Comparison of ENCODE assay signal across 17 cellular contexts in the genomic region with DNA sequence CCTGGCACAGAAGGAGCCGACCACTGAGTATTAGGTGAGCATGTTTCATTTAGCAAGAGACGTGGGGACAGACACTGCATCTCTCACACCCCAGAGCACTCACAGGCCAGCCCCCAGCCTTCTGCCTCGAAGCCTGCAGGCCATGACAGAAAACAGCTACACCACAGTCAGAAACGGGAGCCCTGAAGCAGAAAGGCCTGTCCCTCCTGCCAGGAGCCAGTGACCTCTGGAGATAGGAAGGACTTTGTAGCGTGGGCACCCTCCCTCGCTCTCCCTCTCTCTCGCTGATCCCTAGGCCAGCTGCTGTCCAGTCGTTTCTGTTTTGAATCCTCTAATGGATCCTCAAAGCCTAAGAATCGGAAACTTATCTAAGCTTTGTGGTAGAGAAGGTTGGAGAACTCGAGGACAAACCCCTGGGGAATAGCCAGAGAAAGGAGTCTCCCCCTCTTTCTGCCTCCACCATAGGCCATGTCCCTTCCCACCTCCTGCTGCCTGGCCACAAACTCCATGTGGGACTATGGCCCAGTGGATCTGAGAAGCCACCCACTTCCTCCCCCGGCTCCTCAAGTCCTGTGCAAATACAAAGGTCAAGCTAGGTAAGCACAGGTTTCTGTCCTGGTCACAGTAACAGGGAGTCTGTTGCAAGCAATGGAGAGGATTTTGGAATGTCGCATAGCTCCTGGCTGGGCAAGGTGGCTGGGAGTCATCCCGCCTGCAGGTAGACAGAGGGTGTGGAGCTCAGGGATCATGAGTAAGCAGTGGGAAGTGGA.
DNase-seq lines count a peak whose midpoint lies in the region; ATAC-seq, FAIRE-seq and TF ChIP-seq lines count a peak whose summit lies in the region.
"Had no signal": no experiment of that assay in that cellular context is flagged by ENCODE, and none has a peak within 500 bp of the region (broad histone marks: within the 10 kb centered on the region; RNA-seq: fewer than 3 reads in every experiment).

No MANE protein-coding gene starts in this region.

- H4K20me1 ChIP-seq in K562 (replicated peaks; ENCODE audit: control insufficient read depth, insufficient read depth, low read length): no peaks in the 10 kb centered on the region

- TF ChIP-seq CTCF in HEK293 (tag by site-specific recombination; IDR thresholded peaks at IDR 0.05) (no peak), K562 (IDR thresholded peaks at IDR 0.05 in 2 of 3, conservative IDR thresholded peaks at IDR 0.05 in 1 of 3; ENCODE audit: insufficient read depth in 2 of 3, low read depth in 1 of 3, low read length in 3 of 3) (no peak), psoas muscle (IDR thresholded peaks at IDR 0.05) (no peak)

- intact Hi-C loops in K562 (cut with micrococcal nuclease): no loop called here
- intact Hi-C loops in psoas muscle (cut with DNase I): no loop called here

- H3K9me3 ChIP-seq in HEK293 (ENCODE audit: control insufficient read depth, insufficient read depth, low read depth, low read length) (no peaks in the 10 kb centered on the region), K562 (replicated peaks; ENCODE audit: control insufficient read depth, insufficient read depth, low read depth, low read length) (no peaks in the 10 kb centered on the region), psoas muscle (no peaks in the 10 kb centered on the region)
- H3K9me3 ChIP-seq: colonic mucosa had no signal

- DNase-seq in K562 (ENCODE audit: extremely low read depth in 1 of 4, low spot score in 3 of 4): no peak
- peak; percentile 69 for DNase-seq in left kidney (ENCODE audit: low read depth, low spot score)
- no peak for DNase-seq in psoas muscle
- DNase-seq in NCI-H2029 treated with DMSO at 0.1 percent for 48 hours (lab: John Stamatoyannopoulos, UW): no peak
- DNase-seq in activated CD4-positive, alpha-beta T cell treated with anti-CD3 and anti-CD28 coated beads, Interleukin-2, amount 50 U/mL, for 48 hours: no peak
- no peak for DNase-seq in HT-29 (ENCODE audit: low spot score)
- DNase-seq: activated CD8-positive, alpha-beta T cell treated with anti-CD3 and anti-CD28 coated beads for 36 hours; activated T-cell treated with anti-CD3 and anti-CD28 coated beads, Interleukin-2, amount 50 U/mL, for 4 hours; colonic mucosa; foreskin melanocyte; GF-D8; mesendoderm; NCI-H1092 treated with DMSO at 0.1 percent for 48 hours; stimulated activated CD4-positive, alpha-beta T cell treated with anti-CD3 and anti-CD28 coated beads, Interleukin-4, amount 100 ng/mL, for 4 hours; T-cell had no signal

- BruUV-seq in K562 (replicated peaks; lab: Mats Ljungman, UMichigan): no TSS peak

- POLR2A ChIA-PET in HEK293 (lab: Yijun Ruan, JAX) (interaction anchor here (0.5 kb wide), 1 partner anchor 459 kb away, joined by 4 read pairs; no protein-coding TSS in a partner anchor), K562 (lab: Yijun Ruan, JAX) (interaction anchor here (0.8 to 1.6 kb wide), 2 partner anchors 13 to 23 kb away, joined by 3 to 4 read pairs; no protein-coding TSS in a partner anchor)

- CTCF ChIA-PET in HEK293 (lab: Yijun Ruan, JAX): no interaction called here
- CTCF ChIA-PET in K562 (lab: Yijun Ruan, JAX; ENCODE audit: low intra/inter-chr PET ratio): no interaction called here

- no peak overlapping the region for H3K4me2 ChIP-seq in K562 (ENCODE audit: insufficient read depth, low read length)

- ATAC-seq in K562 (no peak; the same call in 2 of the 3 replicates), psoas muscle (peak in 3 of 4 donors; percentile 48 to 51 (median 51)), GM21390 (IDR thresholded peaks at IDR 0.05; ENCODE audit: unreplicated experiment) (no peak)
- ATAC-seq: activated CD8-positive, alpha-beta T cell treated with anti-CD3 and anti-CD28 coated beads for 36 hours; activated T-cell treated with anti-CD3 and anti-CD28 coated beads, Interleukin-2, amount 50 U/mL, for 4 hours; T-cell had no signal

- H3K9me1 ChIP-seq in K562 (ENCODE audit: control insufficient read depth, insufficient read depth, low read length): no peaks in the 10 kb centered on the region

- H3K4me1 ChIP-seq in HEK293 (ENCODE audit: control insufficient read depth, insufficient read depth, low read length) (peaks cover 3% of the 10 kb centered on the region; the same call in 1 of the 2 replicates), K562 (replicated peaks in 1 of 2; ENCODE audit: control insufficient read depth in 2 of 2, insufficient read depth in 2 of 2, low read length in 2 of 2) (no peaks in the 10 kb centered on the region), psoas muscle (no peaks in the 10 kb centered on the region)
- H3K4me1 ChIP-seq: colonic mucosa had no signal

- no peak for TF ChIP-seq RAD21 in K562 (CRISPR knock-in tag; conservative IDR thresholded peaks at IDR 0.05 in 1 of 2, IDR thresholded peaks at IDR 0.05 in 1 of 2)

- no peaks in the 10 kb centered on the region for H3K79me2 ChIP-seq in K562 (ENCODE audit: control insufficient read depth, insufficient read depth, low read length)

- no peak for TF ChIP-seq POLR2A in K562 (conservative IDR thresholded peaks at IDR 0.05)

- WGBS in K562 (ENCODE audit: insufficient coverage, low coverage, missing lambda C conversion rate): 22% methylated on average over 6 of the region's 13 CpGs
- WGBS in psoas muscle, 3 donors: 60 to 68% (median 62%) methylated on average over 13 of the region's 13 CpGs

- H3K27ac ChIP-seq in HEK293 (ENCODE audit: extremely low read depth, low read depth, low read length) (no peak overlapping the region), K562 (ENCODE audit: extremely low read depth, low read depth, low read length) (no peak overlapping the region), psoas muscle (no peak overlapping the region)
- H3K27ac ChIP-seq: colonic mucosa had no signal

- H2AFZ ChIP-seq in K562 (ENCODE audit: low read depth, low read length): peak overlapping the region; percentile 70; the same call in 1 of the 2 replicates

- H3K27me3 ChIP-seq in K562 (ENCODE audit: control insufficient read depth in 2 of 2, insufficient read depth in 2 of 2, low read length in 2 of 2) (no peaks in the 10 kb centered on the region; a peak in 1 of 5 replicates), psoas muscle (ENCODE audit: insufficient read depth in 3 of 3, low read length in 2 of 3) (no peaks in the 10 kb centered on the region)
- H3K27me3 ChIP-seq: colonic mucosa had no signal

- H3K36me3 ChIP-seq in HEK293 (ENCODE audit: control insufficient read depth in 2 of 2, insufficient read depth in 1 of 2, low read length in 2 of 2): no peaks in the 10 kb centered on the region
- H3K36me3 ChIP-seq in K562 (ENCODE audit: control insufficient read depth, insufficient read depth, low read length): no peaks in the 10 kb centered on the region
- no peaks in the 10 kb centered on the region for H3K36me3 ChIP-seq in psoas muscle (ENCODE audit: insufficient read depth in 1 of 2, low read depth in 1 of 2)
- H3K36me3 ChIP-seq: colonic mucosa had no signal

- H3K4me3 ChIP-seq in HEK293 (ENCODE audit: low read depth, low read length) (no peak overlapping the region), K562 (no peak overlapping the region), psoas muscle (no peak overlapping the region)
- H3K4me3 ChIP-seq: colonic mucosa had no signal

- no peak for TF ChIP-seq EP300 in K562 (IDR thresholded peaks at IDR 0.05; ENCODE audit: low read length)

- no peak for FAIRE-seq in K562 (lab: Jason Lieb, UNC)

- in situ Hi-C loops in K562 (cut with MboI): no loop called here

- peak overlapping the region in 1 of 2 experiments; percentile 68; a peak in 1 of 4 replicates for H3K9ac ChIP-seq in K562 (ENCODE audit: insufficient read depth in 1 of 2, low read depth in 2 of 2, low read length in 2 of 2)

TF ChIP-seq in HEK293, 187 proteins besides CTCF, POLR2A, EP300 and RAD21 (continues in another document):
- TF ChIP-seq ZBTB1 (tag by site-specific recombination; IDR thresholded peaks at IDR 0.05) (no peak), EGR2 (tag by site-specific recombination; IDR thresholded peaks at IDR 0.05; ENCODE audit: low read depth) (peak; percentile 70; the same call in 1 of the 2 replicates), ZNF140 (tag by site-specific recombination; IDR thresholded peaks at IDR 0.05) (no peak)

TF ChIP-seq in K562, 482 proteins besides CTCF, POLR2A, EP300 and RAD21 (continues in another document):
- TF ChIP-seq CREBBP (IDR thresholded peaks at IDR 0.05; ENCODE audit: low read depth, low read length) (no peak), DPF2 (IDR thresholded peaks at IDR 0.05) (no peak), SRSF1 (IDR thresholded peaks at IDR 0.05; ENCODE audit: low read depth, low read length) (no peak), PCBP1 (IDR thresholded peaks at IDR 0.05; ENCODE audit: low read depth, low read length, poor library complexity, severe bottlenecking) (no peak), ILK (tag; IDR thresholded peaks at IDR 0.05; ENCODE audit: borderline replicate concordance, low read depth) (no peak)
- TF ChIP-seq, protein P1, sequence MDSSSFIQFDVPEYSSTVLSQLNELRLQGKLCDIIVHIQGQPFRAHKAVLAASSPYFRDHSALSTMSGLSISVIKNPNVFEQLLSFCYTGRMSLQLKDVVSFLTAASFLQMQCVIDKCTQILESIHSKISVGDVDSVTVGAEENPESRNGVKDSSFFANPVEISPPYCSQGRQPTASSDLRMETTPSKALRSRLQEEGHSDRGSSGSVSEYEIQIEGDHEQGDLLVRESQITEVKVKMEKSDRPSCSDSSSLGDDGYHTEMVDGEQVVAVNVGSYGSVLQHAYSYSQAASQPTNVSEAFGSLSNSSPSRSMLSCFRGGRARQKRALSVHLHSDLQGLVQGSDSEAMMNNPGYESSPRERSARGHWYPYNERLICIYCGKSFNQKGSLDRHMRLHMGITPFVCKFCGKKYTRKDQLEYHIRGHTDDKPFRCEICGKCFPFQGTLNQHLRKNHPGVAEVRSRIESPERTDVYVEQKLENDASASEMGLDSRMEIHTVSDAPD (CRISPR knock-in tag; IDR thresholded peaks at IDR 0.05): no peak

Comparison
In these comparisons a context has a peak if more than half of its experiments do, and no peak if none do; other contexts are left out.
1. ATAC-seq: peak in psoas muscle (3 of 4); none in K562 (single experiment) and GM21390 (single experiment).